8 cellular contexts compared by ENCODE assay signal in the genomic region with DNA sequence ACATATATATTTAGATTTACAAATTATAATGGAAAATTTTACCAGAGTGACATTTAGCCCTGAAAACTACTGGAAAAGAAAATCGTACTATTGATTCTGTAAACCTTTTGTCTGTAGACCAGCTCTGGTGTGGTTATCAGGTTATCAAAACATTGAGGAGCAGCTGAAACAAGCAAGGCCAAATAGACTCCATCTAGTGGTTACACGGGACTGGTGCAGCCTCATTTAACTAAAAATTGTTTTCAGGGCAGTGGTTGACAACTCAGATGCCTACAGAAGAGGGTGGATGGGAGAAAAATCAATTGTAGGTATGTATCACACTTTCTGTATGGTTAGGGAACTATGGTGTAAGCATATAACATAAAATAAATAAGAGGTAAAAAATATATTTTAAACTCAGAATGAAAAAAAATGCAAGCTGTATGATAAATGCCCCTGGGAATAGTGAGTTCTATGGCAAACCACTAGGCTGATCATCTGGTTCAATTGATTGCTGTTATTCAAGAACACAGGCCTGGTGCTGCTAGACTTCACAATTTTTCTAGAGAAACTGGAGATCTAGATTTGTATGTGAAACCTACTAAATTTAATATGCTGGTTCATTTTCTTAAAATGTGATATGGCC. TPM values are rescaled to one million over a fixed set of nuclear protein-coding genes. Genes with fewer than 3 reads are reported as not detected.
DNase-seq lines count a peak whose midpoint lies in the region; ATAC-seq and TF ChIP-seq lines count a peak whose summit lies in the region.

No MANE protein-coding gene starts in this region.

- intact Hi-C loops in ascending aorta (cut with DNase I): no loop called here
- intact Hi-C loops in tibial artery (cut with DNase I; ENCODE audit: low total_unique reads): no loop called here

- H3K4me3 ChIP-seq in ascending aorta (no peak overlapping the region), tibial artery (no peak overlapping the region)

- no peak overlapping the region for H3K27ac ChIP-seq in ascending aorta
- no peak overlapping the region for H3K27ac ChIP-seq in tibial artery

- ATAC-seq in GM19351 (IDR thresholded peaks at IDR 0.05; ENCODE audit: unreplicated experiment): peak; percentile 100
- peak; percentile 98 for ATAC-seq in HG03139 (IDR thresholded peaks at IDR 0.05; ENCODE audit: unreplicated experiment)

- no peaks in the 10 kb centered on the region for H3K36me3 ChIP-seq in ascending aorta
- no peaks in the 10 kb centered on the region for H3K36me3 ChIP-seq in tibial artery

- no peaks in the 10 kb centered on the region for H3K27me3 ChIP-seq in ascending aorta
- H3K27me3 ChIP-seq in tibial artery: no peaks in the 10 kb centered on the region

- H3K9me3 ChIP-seq in ascending aorta: no peaks in the 10 kb centered on the region
- no peaks in the 10 kb centered on the region for H3K9me3 ChIP-seq in tibial artery

- TF ChIP-seq CTCF in ascending aorta (IDR thresholded peaks at IDR 0.05) (peak; percentile 29 to 65 (median 65)), tibial artery (IDR thresholded peaks at IDR 0.05) (peak; percentile 47 to 62)

- peak; percentile 46 for DNase-seq in COLO668 (lab: John Stamatoyannopoulos, UW; ENCODE audit: unreplicated experiment)
- peak; percentile 80 for DNase-seq in NCI-H2107 treated with DMSO at 0.1 percent for 48 hours (lab: John Stamatoyannopoulos, UW; ENCODE audit: unreplicated experiment)
- DNase-seq in ascending aorta (ENCODE audit: low spot score in 2 of 2): no peak
- DNase-seq in iPS DF 4.7 (ENCODE audit: extremely low read depth, low spot score): peak; percentile 33
- no peak for DNase-seq in tibial artery
- no peak for DNase-seq in cortex of kidney (lab: John Stamatoyannopoulos, UW)

- H3K4me1 ChIP-seq in ascending aorta (no peaks in the 10 kb centered on the region), tibial artery (no peaks in the 10 kb centered on the region)

RNA-seq across cellular contexts. Expression of gene ACSS3, which starts 51.2 kb away (rescaled TPM):
- 11.6 TPM for total RNA-seq in ascending aorta

Comparison
In these comparisons a context has a peak if more than half of its experiments do, and no peak if none do; other contexts are left out.
1. DNase-seq: peak in COLO668 (single experiment), NCI-H2107 treated with DMSO at 0.1 percent for 48 hours (single experiment) and iPS DF 4.7 (single experiment); none in ascending aorta (0 of 2), tibial artery (0 of 2) and cortex of kidney (single experiment).